Comparison of ENCODE assay signal across 26 cellular contexts in genomic region chr17:72452286-72453173, GRCh38.
A peak's percentile ranks its signal among the peaks of the same experiment; 100 is the strongest.
DNase-seq lines count a peak whose midpoint lies in the region; ATAC-seq, FAIRE-seq and TF ChIP-seq lines count a peak whose summit lies in the region.
"Had no signal": no experiment of that assay in that cellular context is flagged by ENCODE, and none has a peak within 500 bp of the region (broad histone marks: within the 10 kb centered on the region; RNA-seq: fewer than 3 reads in every experiment).

No MANE protein-coding gene starts in this region.

- POLR2A ChIA-PET in HEK293 (lab: Yijun Ruan, JAX): interaction anchor here (1.3 kb wide), 1 partner anchor 332 kb away, joined by 5 read pairs; the partner anchor contains the start of gene SOX9

- intact Hi-C loops in CD14-positive monocyte (cut with micrococcal nuclease): no loop called here

- H3K9me3 Mint-ChIP-seq in CD14-positive monocyte: peaks cover 0 to 14% (median 7%) of the 10 kb centered on the region in 7 donors
- H3K9me3 Mint-ChIP-seq: activated T-helper 2 cell treated with anti-CD3 and anti-CD28 coated beads, Interferon-gamma antibody, Interleukin-2, Interleukin-4, amounts not matched to agents 10 μg/mL and 5 μg/mL and 100 μg/mL, durations not matched to agents 14 hours and 24 hours and 36 hours had no signal

- H3K4me3 Mint-ChIP-seq in CD14-positive monocyte: no peak overlapping the region
- H3K4me3 Mint-ChIP-seq: stimulated activated naive CD8-positive, alpha-beta T cell treated with anti-CD3 and anti-CD28 coated beads, Interleukin-15, Interleukin-2, amounts not matched to agents 100 ng/mL and 50 ng/mL, for 24 hours had no signal

- H3K27me3 ChIP-seq in bronchial epithelial cell (ENCODE audit: control insufficient read depth, insufficient read depth, low read length): no peaks in the 10 kb centered on the region
- no peaks in the 10 kb centered on the region for H3K27me3 ChIP-seq in small intestine (ENCODE audit: control insufficient read depth in 2 of 2, insufficient read depth in 2 of 2, low read length in 2 of 2)
- H3K27me3 ChIP-seq: SJCRH30, testis, uterus had no signal

- no peaks in the 10 kb centered on the region for H3K36me3 Mint-ChIP-seq in CD14-positive monocyte
- H3K36me3 Mint-ChIP-seq: activated naive CD4-positive, alpha-beta T cell treated with anti-CD3 and anti-CD28 coated beads, Interleukin-2, amount 50 U/mL, for 72 hours had no signal

- no peaks in the 10 kb centered on the region for H3K36me3 ChIP-seq in HEK293 (ENCODE audit: control insufficient read depth in 2 of 2, insufficient read depth in 1 of 2, low read length in 2 of 2)
- no peaks in the 10 kb centered on the region for H3K36me3 ChIP-seq in bronchial epithelial cell (ENCODE audit: control insufficient read depth, insufficient read depth, low read length)
- H3K36me3 ChIP-seq in small intestine (ENCODE audit: control insufficient read depth in 2 of 2, insufficient read depth in 2 of 2, low read length in 2 of 2): no peaks in the 10 kb centered on the region
- H3K36me3 ChIP-seq: SJCRH30, uterus had no signal

- WGBS in small intestine, 3 donors: 28 to 51% (median 31%) methylated on average over 5 of the region's 5 CpGs

- no peaks in the 10 kb centered on the region for H3K4me1 Mint-ChIP-seq in CD14-positive monocyte

- peaks cover 0 to 5% (median 4%) of the 10 kb centered on the region in 3 donors for H3K27me3 Mint-ChIP-seq in CD14-positive monocyte (ENCODE audit: low read depth in 3 of 3)
- H3K27me3 Mint-ChIP-seq: stimulated activated naive CD8-positive, alpha-beta T cell treated with anti-CD3 and anti-CD28 coated beads, Interleukin-15, Interleukin-2, amounts not matched to agents 100 ng/mL and 50 ng/mL, for 24 hours had no signal

- peak; percentile 55 for FAIRE-seq in bronchial epithelial cell (lab: Jason Lieb, UNC)
- FAIRE-seq in small intestine (lab: Jason Lieb, UNC): no peak
- FAIRE-seq: colon, H54 had no signal

- ATAC-seq in GM18502 (IDR thresholded peaks at IDR 0.05; ENCODE audit: poor library complexity, unreplicated experiment): peak; percentile 49
- ATAC-seq: activated naive CD4-positive, alpha-beta T cell treated with anti-CD3 and anti-CD28 coated beads, Interleukin-2, amount 50 U/mL, for 72 hours; right cardiac atrium had no signal

- TF ChIP-seq CTCF in HEK293 (tag by site-specific recombination; IDR thresholded peaks at IDR 0.05) (no peak), bronchial epithelial cell (IDR thresholded peaks at IDR 0.05; ENCODE audit: insufficient read depth, low read length, severe bottlenecking) (no peak), CD14-positive monocyte (IDR thresholded peaks at IDR 0.05) (no peak)

- DNase-seq in bronchial epithelial cell (ENCODE audit: low read depth): no peak
- peak; percentile 77 for DNase-seq in small intestine
- no peak for DNase-seq in CD14-positive monocyte (ENCODE audit: low spot score)
- no peak for DNase-seq in cortex of kidney (lab: John Stamatoyannopoulos, UW)
- no peak for DNase-seq in SW 1271 (lab: John Stamatoyannopoulos, UW)
- DNase-seq: activated CD4-positive, alpha-beta T cell treated with anti-CD3 and anti-CD28 coated beads for 48 hours; DMS53; effector CD8-positive, alpha-beta T cell; hypothalamus; NCI-H1092; NCI-H1694; NCI-H446; NCI-H82; right cardiac atrium; SJCRH30; stimulated activated CD8-positive, alpha-beta memory T cell treated with anti-CD3 and anti-CD28 coated beads, Interleukin-4, amount 100 ng/mL, for 48 hours; testis; uterus had no signal

- H3K4me1 ChIP-seq in HEK293 (ENCODE audit: control insufficient read depth, insufficient read depth, low read length) (peaks cover 9% of the 10 kb centered on the region; the same call in 1 of the 2 replicates), small intestine (ENCODE audit: control insufficient read depth in 2 of 2, insufficient read depth in 1 of 2, low read depth in 1 of 2, low read length in 1 of 2) (peaks cover 0 to 6% of the 10 kb centered on the region in 2 donors)
- H3K4me1 ChIP-seq: parathyroid adenoma, testis, uterus had no signal

- H3K27ac ChIP-seq in HEK293 (ENCODE audit: extremely low read depth, low read depth, low read length) (no peak overlapping the region), small intestine (ENCODE audit: low read depth in 1 of 2, low read length in 1 of 2) (peak overlapping the region; percentile 12 to 25)
- H3K27ac ChIP-seq: parathyroid adenoma, SJCRH30, testis, uterus had no signal

- H3K4me3 ChIP-seq in HEK293 (ENCODE audit: low read depth, low read length) (no peak overlapping the region), bronchial epithelial cell (ENCODE audit: low read depth, low read length) (no peak overlapping the region), small intestine (ENCODE audit: low read depth in 1 of 2, low read length in 2 of 2) (no peak overlapping the region)
- H3K4me3 ChIP-seq: SJCRH30, testis, uterus had no signal

- peak overlapping the region in 1 of 7 donors; percentile 3 for H3K27ac Mint-ChIP-seq in CD14-positive monocyte
- H3K27ac Mint-ChIP-seq: activated naive CD4-positive, alpha-beta T cell treated with anti-CD3 and anti-CD28 coated beads, Interleukin-2, amount 50 U/mL, for 72 hours; activated T-helper 2 cell treated with anti-CD3 and anti-CD28 coated beads, Interferon-gamma antibody, Interleukin-2, Interleukin-4, amounts not matched to agents 10 μg/mL and 5 μg/mL and 100 μg/mL, durations not matched to agents 14 hours and 24 hours and 36 hours; stimulated activated naive CD8-positive, alpha-beta T cell treated with anti-CD3 and anti-CD28 coated beads, Interleukin-15, Interleukin-2, amounts not matched to agents 100 ng/mL and 50 ng/mL, for 24 hours had no signal

- CTCF ChIA-PET in HEK293 (lab: Yijun Ruan, JAX): interaction anchor here (0.6 kb wide), 1 partner anchor 1686 kb away, joined by 7 read pairs; no protein-coding TSS in a partner anchor

- no peaks in the 10 kb centered on the region; the same call in 1 of the 2 replicates for H3K9me3 ChIP-seq in HEK293 (ENCODE audit: control insufficient read depth, insufficient read depth, low read depth, low read length)
- H3K9me3 ChIP-seq in small intestine (ENCODE audit: control insufficient read depth, low read depth): no peaks in the 10 kb centered on the region
- H3K9me3 ChIP-seq: SJCRH30, testis, uterus had no signal

TF ChIP-seq in HEK293, 187 proteins besides CTCF, POLR2A, EP300 and RAD21:
- TF ChIP-seq ZNF670 (tag by site-specific recombination; IDR thresholded peaks at IDR 0.05; ENCODE audit: low read depth): no peak
- peak; percentile 16; the same call in 1 of the 2 replicates for TF ChIP-seq KLF1 (tag by site-specific recombination; IDR thresholded peaks at IDR 0.05)
